18 cellular contexts compared by ENCODE assay signal in genomic region chr10:46308666-46309450, GRCh38. TPM values are rescaled to one million over a fixed set of nuclear protein-coding genes. Genes with fewer than 3 reads are reported as not detected.
"Had no signal": no experiment of that assay in that cellular context is flagged by ENCODE, and none has a peak within 500 bp of the region (broad histone marks: within the 10 kb centered on the region; RNA-seq: fewer than 3 reads in every experiment).

No MANE protein-coding gene starts in this region.

- H3K36me3 Mint-ChIP-seq: activated naive CD4-positive, alpha-beta T cell treated with anti-CD3 and anti-CD28 coated beads, Interleukin-2, amount 50 U/mL, for 72 hours; natural killer cell treated with Interleukin-12 subunit alpha and Interleukin-12 subunit beta and Interleukin-15 and Interleukin-18, amount 100 ng/mL, for 72 hours had no signal

- ATAC-seq: activated naive CD4-positive, alpha-beta T cell treated with anti-CD3 and anti-CD28 coated beads, Interleukin-2, amount 50 U/mL, for 72 hours; body of pancreas; natural killer cell treated with Interleukin-12 subunit alpha and Interleukin-12 subunit beta and Interleukin-15 and Interleukin-18, amount 100 ng/mL, for 72 hours had no signal

- H3K9me3 Mint-ChIP-seq: activated naive CD4-positive, alpha-beta T cell treated with anti-CD3 and anti-CD28 coated beads, Interleukin-2, amount 50 U/mL, for 72 hours; activated T-helper 2 cell treated with anti-CD3 and anti-CD28 coated beads, Interferon-gamma antibody, Interleukin-2, Interleukin-4, amounts not matched to agents 10 μg/mL and 5 μg/mL and 100 μg/mL, durations not matched to agents 14 hours and 24 hours and 36 hours; central memory CD8-positive, alpha-beta T cell; dendritic cell treated with granulocyte-macrophage colony-stimulating factor and Interleukin-4, amounts not matched to agents 40 ng/mL and 50 ng/mL, for 4 days; natural killer cell treated with Interleukin-12 subunit alpha and Interleukin-12 subunit beta and Interleukin-15 and Interleukin-18, amount 100 ng/mL, for 72 hours; T-helper 1 cell treated with Interleukin-12 subunit alpha and Interleukin-12 subunit beta and Interleukin-4 antibody, amounts not matched to agents 30 μg/mL and 1 μg/mL, for 36 hours had no signal

- H3K4me3 ChIP-seq: body of pancreas, tibial artery had no signal

- H3K36me3 ChIP-seq: tibial artery had no signal

- H3K27me3 ChIP-seq: body of pancreas, tibial artery had no signal

- H3K27ac Mint-ChIP-seq: activated naive CD4-positive, alpha-beta T cell treated with anti-CD3 and anti-CD28 coated beads, Interleukin-2, amount 50 U/mL, for 72 hours; activated T-helper 2 cell treated with anti-CD3 and anti-CD28 coated beads, Interferon-gamma antibody, Interleukin-2, Interleukin-4, amounts not matched to agents 10 μg/mL and 5 μg/mL and 100 μg/mL, durations not matched to agents 14 hours and 24 hours and 36 hours; dendritic cell treated with granulocyte-macrophage colony-stimulating factor and Interleukin-4, amounts not matched to agents 40 ng/mL and 50 ng/mL, for 4 days; natural killer cell treated with Interleukin-12 subunit alpha and Interleukin-12 subunit beta and Interleukin-15 and Interleukin-18, amount 100 ng/mL, for 72 hours; T-helper 1 cell treated with Interleukin-12 subunit alpha and Interleukin-12 subunit beta and Interleukin-4 antibody, amounts not matched to agents 30 μg/mL and 1 μg/mL, for 36 hours had no signal

- H3K4me1 ChIP-seq: body of pancreas had no signal

- H3K27me3 Mint-ChIP-seq: dendritic cell treated with granulocyte-macrophage colony-stimulating factor and Interleukin-4, amounts not matched to agents 40 ng/mL and 50 ng/mL, for 4 days; natural killer cell treated with Interleukin-12 subunit alpha and Interleukin-12 subunit beta and Interleukin-15 and Interleukin-18, amount 100 ng/mL, for 72 hours had no signal

- H3K27ac ChIP-seq: body of pancreas, tibial artery had no signal

- H3K9me3 ChIP-seq: body of pancreas, tibial artery had no signal

- DNase-seq: activated CD4-positive, alpha-beta T cell treated with anti-CD3 and anti-CD28 coated beads, Interleukin-2, amount 50 U/mL, for 1 hour; activated T-cell treated with anti-CD3 and anti-CD28 coated beads for 4 hours; amniotic stem cell; erythroblast; hypothalamus; mammary epithelial cell had no signal

- H3K4me3 Mint-ChIP-seq: central memory CD8-positive, alpha-beta T cell; dendritic cell treated with granulocyte-macrophage colony-stimulating factor and Interleukin-4, amounts not matched to agents 40 ng/mL and 50 ng/mL, for 4 days; natural killer cell treated with Interleukin-12 subunit alpha and Interleukin-12 subunit beta and Interleukin-15 and Interleukin-18, amount 100 ng/mL, for 72 hours; T-helper 1 cell treated with Interleukin-12 subunit alpha and Interleukin-12 subunit beta and Interleukin-4 antibody, amounts not matched to agents 30 μg/mL and 1 μg/mL, for 36 hours had no signal

RNA-seq across cellular contexts. Expression of gene ANTXRL, which starts 22.1 kb away (rescaled TPM):
- total RNA-seq: activated CD8-positive, alpha-beta memory T cell treated with anti-CD3 and anti-CD28 coated beads for 36 hours; activated naive CD4-positive, alpha-beta T cell treated with anti-CD3 and anti-CD28 coated beads, Interleukin-2, amount 50 U/mL, for 72 hours; activated T-helper 2 cell treated with anti-CD3 and anti-CD28 coated beads, Interferon-gamma antibody, Interleukin-2, Interleukin-4, amounts not matched to agents 10 μg/mL and 5 μg/mL and 100 μg/mL, durations not matched to agents 14 hours and 24 hours and 36 hours; body of pancreas; mammary epithelial cell; natural killer cell treated with Interleukin-12 subunit alpha and Interleukin-12 subunit beta and Interleukin-15 and Interleukin-18, amount 100 ng/mL, for 72 hours; omental fat pad; pulmonary artery endothelial cell; skeletal muscle tissue had no signal
- polyA plus RNA-seq: mammary epithelial cell had no signal
